Comparison of ENCODE assay signal across 8 cellular contexts in the genomic region with DNA sequence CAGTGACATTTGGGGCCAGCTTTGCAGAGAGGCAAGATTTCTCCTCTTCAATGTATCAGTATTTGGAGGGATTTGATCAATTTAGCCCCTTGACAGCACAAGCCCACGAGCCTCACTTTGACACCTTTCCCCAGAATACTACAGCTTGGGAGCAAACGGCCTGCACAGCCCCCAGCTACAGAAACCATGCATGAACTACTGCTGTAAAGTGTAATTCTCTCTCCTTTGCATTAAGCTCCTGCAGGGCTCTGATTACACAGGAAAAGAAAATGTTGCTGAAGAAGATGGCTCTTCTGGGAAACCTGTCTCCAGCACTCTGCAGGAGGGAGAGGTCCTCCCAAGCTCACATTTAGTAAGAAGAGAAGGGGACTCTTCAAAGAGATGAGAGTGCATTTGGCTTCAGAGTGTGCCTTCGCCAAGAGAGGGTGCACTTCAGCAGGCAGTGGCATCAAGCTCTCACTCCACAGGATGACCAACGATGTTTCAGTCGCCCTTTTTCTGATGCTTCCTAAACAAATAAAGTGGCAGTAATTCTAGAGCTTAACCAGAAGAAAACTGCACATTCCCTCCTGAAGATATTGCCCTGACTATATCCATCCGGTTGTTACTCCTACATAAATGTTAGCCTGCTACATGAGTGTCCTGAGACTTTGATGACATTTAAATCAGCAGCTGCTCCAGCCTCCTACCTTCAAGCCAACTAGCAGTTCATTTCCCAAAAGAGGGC.
DNase-seq lines count a peak whose midpoint lies in the region; ATAC-seq and TF ChIP-seq lines count a peak whose summit lies in the region.

No MANE protein-coding gene starts in this region.

- intact Hi-C loops in Right ventricle myocardium inferior (cut with DNase I) (no loop called here), cardiac septum (cut with DNase I) (no loop called here), PC-9 (cut with micrococcal nuclease; ENCODE audit: unreplicated experiment) (loop anchor here (1.0 to 10.0 kb wide), 4 partner anchors 105 to 587 kb away; no protein-coding TSS in a partner anchor)

- H3K9me2 ChIP-seq in PC-9 (ENCODE audit: insufficient read depth) = no peaks in the 10 kb centered on the region

- H3K27ac ChIP-seq in PC-9 (no peak overlapping the region), osteoblast (ENCODE audit: low read depth, low read length) (peak overlapping the region; percentile 4)

- no peaks in the 10 kb centered on the region; the same call in 1 of the 2 replicates for H3K9me3 ChIP-seq in PC-9 (ENCODE audit: insufficient read depth, low read depth)
- H3K9me3 ChIP-seq in osteoblast (ENCODE audit: low read depth, low read length) = no peaks in the 10 kb centered on the region

- DNase-seq in Right ventricle myocardium inferior (ENCODE audit: missing footprints) (no peak), cardiac septum (ENCODE audit: low spot score) (no peak), PC-9 (peak in 1 of 2 experiments; percentile 21), epithelial cell of esophagus (ENCODE audit: low read depth) (peak; percentile 55), osteoblast (ENCODE audit: insufficient read length, low spot score, missing footprints) (no peak), GM19240 (ENCODE audit: insufficient read length, low spot score) (no peak)

- H3K79me2 ChIP-seq in PC-9 (ENCODE audit: low read depth) = no peaks in the 10 kb centered on the region
- H3K79me2 ChIP-seq in osteoblast (ENCODE audit: insufficient read depth, low read length) = no peaks in the 10 kb centered on the region

- CTCF ChIA-PET in PC-9 (lab: Charles Lee) = interaction anchor here (0.9 to 1.4 kb wide), 5 partner anchors 18 to 337 kb away, joined by 4 to 5 read pairs (median 4); no protein-coding TSS in a partner anchor

- H3K27me3 ChIP-seq in PC-9 (ENCODE audit: insufficient read depth, low read depth) = no peaks in the 10 kb centered on the region
- no peaks in the 10 kb centered on the region for H3K27me3 ChIP-seq in osteoblast (ENCODE audit: insufficient read depth, low read length)

- H2AFZ ChIP-seq in PC-9 = no peak overlapping the region
- H2AFZ ChIP-seq in osteoblast (ENCODE audit: low read length) = peak overlapping the region; percentile 57

- BruUV-seq in PC-9 (replicated peaks; lab: Mats Ljungman, UMichigan) = no TSS peak

- no peak overlapping the region for H3K4me3 ChIP-seq in PC-9
- no peak overlapping the region for H3K4me3 ChIP-seq in epithelial cell of esophagus (ENCODE audit: low read length)
- no peak overlapping the region for H3K4me3 ChIP-seq in osteoblast (ENCODE audit: insufficient read depth, low read length)

- H3F3A ChIP-seq in PC-9 (ENCODE audit: insufficient read depth, low read depth) = no peaks in the 10 kb centered on the region

- no peaks in the 10 kb centered on the region for H3K4me1 ChIP-seq in PC-9 (replicated peaks; ENCODE audit: insufficient read depth)
- H3K4me1 ChIP-seq in osteoblast (ENCODE audit: insufficient read depth, low read length) = no peaks in the 10 kb centered on the region

- POLR2A ChIA-PET in PC-9 (lab: Charles Lee; ENCODE audit: unreplicated experiment) = no interaction called here

- peak; percentile 47 for TF ChIP-seq CTCF in PC-9 (conservative IDR thresholded peaks at IDR 0.05)
- TF ChIP-seq CTCF in epithelial cell of esophagus (IDR thresholded peaks at IDR 0.05; ENCODE audit: insufficient read depth, low read depth, low read length, missing control alignments) = peak; percentile 62
- TF ChIP-seq CTCF in osteoblast (IDR thresholded peaks at IDR 0.05; ENCODE audit: extremely low read depth, low read depth, low read length) = peak; percentile 65

- no peak overlapping the region for H3K4me2 ChIP-seq in PC-9
- H3K4me2 ChIP-seq in osteoblast (ENCODE audit: insufficient read depth, low read length) = peak overlapping the region; percentile 14

- no peaks in the 10 kb centered on the region for H4K20me1 ChIP-seq in PC-9 (ENCODE audit: insufficient read depth)
- no peaks in the 10 kb centered on the region for H4K20me1 ChIP-seq in osteoblast (ENCODE audit: insufficient read depth, low read length)

- H3K36me3 ChIP-seq in PC-9 (ENCODE audit: low read depth) = no peaks in the 10 kb centered on the region
- no peaks in the 10 kb centered on the region for H3K36me3 ChIP-seq in osteoblast (ENCODE audit: insufficient read depth, low read length)

- ATAC-seq in Right ventricle myocardium inferior = peak; percentile 70
- ATAC-seq in HG03039 (IDR thresholded peaks at IDR 0.05; ENCODE audit: unreplicated experiment) = no peak
- no peak for ATAC-seq in GM18498 (IDR thresholded peaks at IDR 0.05; ENCODE audit: unreplicated experiment)
